Comparison of ENCODE assay signal across 1 cellular context in genomic region chr21:32844076-32844475, GRCh38.
TF ChIP-seq lines count a peak whose summit lies in the region.

No MANE protein-coding gene starts in this region.

TF ChIP-seq in H1, 55 proteins besides CTCF, POLR2A, EP300 and RAD21 (continued from another document):
- TF ChIP-seq SP4 (IDR thresholded peaks at IDR 0.05; ENCODE audit: low read length), result no peak
- no peak for TF ChIP-seq TCF12 (IDR thresholded peaks at IDR 0.05; ENCODE audit: low read depth, low read length)
- TF ChIP-seq BACH1 (IDR thresholded peaks at IDR 0.05; ENCODE audit: low read length), result no peak
- TF ChIP-seq SIRT6 (IDR thresholded peaks at IDR 0.05; ENCODE audit: low read length), result no peak
- TF ChIP-seq TAF7 (optimal IDR thresholded peaks at IDR 0.05; ENCODE audit: borderline replicate concordance, low read depth, low read length), result no peak
- TF ChIP-seq GABPA (IDR thresholded peaks at IDR 0.05; ENCODE audit: borderline replicate concordance, insufficient read depth, low read length), result no peak
- TF ChIP-seq, protein P1, sequence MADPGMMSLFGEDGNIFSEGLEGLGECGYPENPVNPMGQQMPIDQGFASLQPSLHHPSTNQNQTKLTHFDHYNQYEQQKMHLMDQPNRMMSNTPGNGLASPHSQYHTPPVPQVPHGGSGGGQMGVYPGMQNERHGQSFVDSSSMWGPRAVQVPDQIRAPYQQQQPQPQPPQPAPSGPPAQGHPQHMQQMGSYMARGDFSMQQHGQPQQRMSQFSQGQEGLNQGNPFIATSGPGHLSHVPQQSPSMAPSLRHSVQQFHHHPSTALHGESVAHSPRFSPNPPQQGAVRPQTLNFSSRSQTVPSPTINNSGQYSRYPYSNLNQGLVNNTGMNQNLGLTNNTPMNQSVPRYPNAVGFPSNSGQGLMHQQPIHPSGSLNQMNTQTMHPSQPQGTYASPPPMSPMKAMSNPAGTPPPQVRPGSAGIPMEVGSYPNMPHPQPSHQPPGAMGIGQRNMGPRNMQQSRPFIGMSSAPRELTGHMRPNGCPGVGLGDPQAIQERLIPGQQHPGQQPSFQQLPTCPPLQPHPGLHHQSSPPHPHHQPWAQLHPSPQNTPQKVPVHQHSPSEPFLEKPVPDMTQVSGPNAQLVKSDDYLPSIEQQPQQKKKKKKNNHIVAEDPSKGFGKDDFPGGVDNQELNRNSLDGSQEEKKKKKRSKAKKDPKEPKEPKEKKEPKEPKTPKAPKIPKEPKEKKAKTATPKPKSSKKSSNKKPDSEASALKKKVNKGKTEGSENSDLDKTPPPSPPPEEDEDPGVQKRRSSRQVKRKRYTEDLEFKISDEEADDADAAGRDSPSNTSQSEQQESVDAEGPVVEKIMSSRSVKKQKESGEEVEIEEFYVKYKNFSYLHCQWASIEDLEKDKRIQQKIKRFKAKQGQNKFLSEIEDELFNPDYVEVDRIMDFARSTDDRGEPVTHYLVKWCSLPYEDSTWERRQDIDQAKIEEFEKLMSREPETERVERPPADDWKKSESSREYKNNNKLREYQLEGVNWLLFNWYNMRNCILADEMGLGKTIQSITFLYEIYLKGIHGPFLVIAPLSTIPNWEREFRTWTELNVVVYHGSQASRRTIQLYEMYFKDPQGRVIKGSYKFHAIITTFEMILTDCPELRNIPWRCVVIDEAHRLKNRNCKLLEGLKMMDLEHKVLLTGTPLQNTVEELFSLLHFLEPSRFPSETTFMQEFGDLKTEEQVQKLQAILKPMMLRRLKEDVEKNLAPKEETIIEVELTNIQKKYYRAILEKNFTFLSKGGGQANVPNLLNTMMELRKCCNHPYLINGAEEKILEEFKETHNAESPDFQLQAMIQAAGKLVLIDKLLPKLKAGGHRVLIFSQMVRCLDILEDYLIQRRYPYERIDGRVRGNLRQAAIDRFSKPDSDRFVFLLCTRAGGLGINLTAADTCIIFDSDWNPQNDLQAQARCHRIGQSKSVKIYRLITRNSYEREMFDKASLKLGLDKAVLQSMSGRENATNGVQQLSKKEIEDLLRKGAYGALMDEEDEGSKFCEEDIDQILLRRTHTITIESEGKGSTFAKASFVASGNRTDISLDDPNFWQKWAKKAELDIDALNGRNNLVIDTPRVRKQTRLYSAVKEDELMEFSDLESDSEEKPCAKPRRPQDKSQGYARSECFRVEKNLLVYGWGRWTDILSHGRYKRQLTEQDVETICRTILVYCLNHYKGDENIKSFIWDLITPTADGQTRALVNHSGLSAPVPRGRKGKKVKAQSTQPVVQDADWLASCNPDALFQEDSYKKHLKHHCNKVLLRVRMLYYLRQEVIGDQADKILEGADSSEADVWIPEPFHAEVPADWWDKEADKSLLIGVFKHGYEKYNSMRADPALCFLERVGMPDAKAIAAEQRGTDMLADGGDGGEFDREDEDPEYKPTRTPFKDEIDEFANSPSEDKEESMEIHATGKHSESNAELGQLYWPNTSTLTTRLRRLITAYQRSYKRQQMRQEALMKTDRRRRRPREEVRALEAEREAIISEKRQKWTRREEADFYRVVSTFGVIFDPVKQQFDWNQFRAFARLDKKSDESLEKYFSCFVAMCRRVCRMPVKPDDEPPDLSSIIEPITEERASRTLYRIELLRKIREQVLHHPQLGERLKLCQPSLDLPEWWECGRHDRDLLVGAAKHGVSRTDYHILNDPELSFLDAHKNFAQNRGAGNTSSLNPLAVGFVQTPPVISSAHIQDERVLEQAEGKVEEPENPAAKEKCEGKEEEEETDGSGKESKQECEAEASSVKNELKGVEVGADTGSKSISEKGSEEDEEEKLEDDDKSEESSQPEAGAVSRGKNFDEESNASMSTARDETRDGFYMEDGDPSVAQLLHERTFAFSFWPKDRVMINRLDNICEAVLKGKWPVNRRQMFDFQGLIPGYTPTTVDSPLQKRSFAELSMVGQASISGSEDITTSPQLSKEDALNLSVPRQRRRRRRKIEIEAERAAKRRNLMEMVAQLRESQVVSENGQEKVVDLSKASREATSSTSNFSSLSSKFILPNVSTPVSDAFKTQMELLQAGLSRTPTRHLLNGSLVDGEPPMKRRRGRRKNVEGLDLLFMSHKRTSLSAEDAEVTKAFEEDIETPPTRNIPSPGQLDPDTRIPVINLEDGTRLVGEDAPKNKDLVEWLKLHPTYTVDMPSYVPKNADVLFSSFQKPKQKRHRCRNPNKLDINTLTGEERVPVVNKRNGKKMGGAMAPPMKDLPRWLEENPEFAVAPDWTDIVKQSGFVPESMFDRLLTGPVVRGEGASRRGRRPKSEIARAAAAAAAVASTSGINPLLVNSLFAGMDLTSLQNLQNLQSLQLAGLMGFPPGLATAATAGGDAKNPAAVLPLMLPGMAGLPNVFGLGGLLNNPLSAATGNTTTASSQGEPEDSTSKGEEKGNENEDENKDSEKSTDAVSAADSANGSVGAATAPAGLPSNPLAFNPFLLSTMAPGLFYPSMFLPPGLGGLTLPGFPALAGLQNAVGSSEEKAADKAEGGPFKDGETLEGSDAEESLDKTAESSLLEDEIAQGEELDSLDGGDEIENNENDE (IDR thresholded peaks at IDR 0.05; ENCODE audit: insufficient replicate concordance, low read length), result no peak
- no peak for TF ChIP-seq BCL11A (IDR thresholded peaks at IDR 0.05; ENCODE audit: low read depth in 2 of 2, low read length in 2 of 2)
- no peak for TF ChIP-seq CBX5 (IDR thresholded peaks at IDR 0.05; ENCODE audit: low read depth, low read length)
- TF ChIP-seq NANOG (IDR thresholded peaks at IDR 0.05; ENCODE audit: insufficient read depth, low read depth, low read length, poor library complexity, severe bottlenecking), result no peak
- TF ChIP-seq ASH2L (IDR thresholded peaks at IDR 0.05; ENCODE audit: low read length), result no peak
